21 cellular contexts compared by ENCODE assay signal in genomic region chr7:98483276-98483963, GRCh38.
DNase-seq lines count a peak whose midpoint lies in the region; ATAC-seq, FAIRE-seq and TF ChIP-seq lines count a peak whose summit lies in the region.
"Had no signal": no experiment of that assay in that cellular context is flagged by ENCODE, and none has a peak within 500 bp of the region (broad histone marks: within the 10 kb centered on the region; RNA-seq: fewer than 3 reads in every experiment).

No MANE protein-coding gene starts in this region.

- H3K23ac ChIP-seq in H9 (ENCODE audit: insufficient read length, low read depth, low read length) (no peak overlapping the region), H1 (ENCODE audit: insufficient read length) (no peak overlapping the region)

- no CpG with 5 or more reads among the region's 12 CpGs for WGBS in H9 (ENCODE audit: extremely low coverage, insufficient read length, low lambda C conversion rate)
- 78% methylated on average over 12 of the region's 12 CpGs; no CpG with 5 or more reads in 1 of the 2 experiments for WGBS in H1 (ENCODE audit: extremely low coverage in 1 of 2, insufficient coverage in 1 of 2, insufficient read length in 1 of 2, insufficient replicate concordance in 2 of 2, low coverage in 1 of 2, low lambda C conversion rate in 2 of 2, missing lambda C conversion rate in 1 of 2), 2 experiments
- 67 to 82% (median 76%) methylated on average over 12 of the region's 12 CpGs for WGBS in spleen, 5 donors

- H3K27me3 Mint-ChIP-seq in H9 (ENCODE audit: low read depth) = peaks cover 2% of the 10 kb centered on the region; the same call in 1 of the 2 replicates

- H2BK15ac ChIP-seq in H9 (ENCODE audit: low read depth, low read length) (no peak overlapping the region), H1 (ENCODE audit: low read length) (no peak overlapping the region)

- no peak overlapping the region for H4K5ac ChIP-seq in H9 (ENCODE audit: insufficient read length, low read depth, low read length)
- no peak overlapping the region for H4K5ac ChIP-seq in H1 (ENCODE audit: insufficient read length, low read depth, low read length)

- TF ChIP-seq POLR2A in H1 (IDR thresholded peaks at IDR 0.05; ENCODE audit: control extremely low read depth in 1 of 2, low read depth in 2 of 2, low read length in 2 of 2) (no peak), spleen (IDR thresholded peaks at IDR 0.05) (no peak)

- H2BK12ac ChIP-seq in H9 (ENCODE audit: insufficient read length, low read depth, low read length) (no peak overlapping the region), H1 (ENCODE audit: low read depth, low read length) (no peak overlapping the region)

- H3K36me3 ChIP-seq in OCI-LY1 (ENCODE audit: insufficient read depth, low read length) (no peaks in the 10 kb centered on the region; the same call in 1 of the 2 replicates), H1 (ENCODE audit: control insufficient read depth in 2 of 4, insufficient read depth in 4 of 4, low read length in 3 of 4) (no peaks in the 10 kb centered on the region), spleen (no peaks in the 10 kb centered on the region)

- H4K8ac ChIP-seq in H9 (replicated peaks; ENCODE audit: insufficient read length, low read depth, low read length) (no peak overlapping the region), H1 (ENCODE audit: extremely low read depth, insufficient read depth, low read length) (no peak overlapping the region)

- no peak overlapping the region; a peak in 1 of 5 replicates for H3K4me3 Mint-ChIP-seq in H9
- H3K4me3 Mint-ChIP-seq: B cell; CD4-positive, alpha-beta memory T cell; T-cell had no signal

- H2BK20ac ChIP-seq in H9 (ENCODE audit: low read depth, low read length, poor library complexity, severe bottlenecking) (no peak overlapping the region), H1 (ENCODE audit: low read length) (no peak overlapping the region)

- H3K9me3 Mint-ChIP-seq in H9 = peaks cover 10 to 22% of the 10 kb centered on the region in 2 experiments
- H3K9me3 Mint-ChIP-seq: T-cell had no signal

- H3K27me3 ChIP-seq in H9 (ENCODE audit: insufficient read depth, low read length) (no peaks in the 10 kb centered on the region), OCI-LY1 (ENCODE audit: insufficient read depth, low read length) (no peaks in the 10 kb centered on the region), H1 (replicated peaks in 1 of 4; ENCODE audit: control insufficient read depth in 3 of 4, extremely low read depth in 1 of 4, insufficient read depth in 3 of 4, low read length in 3 of 4) (no peaks in the 10 kb centered on the region), spleen (replicated peaks in 1 of 7) (peaks cover 0 to 11% (median 0%) of the 10 kb centered on the region in 7 donors)

- H3K27ac Mint-ChIP-seq in H9 = no peak overlapping the region
- H3K27ac Mint-ChIP-seq: B cell; CD4-positive, alpha-beta memory T cell; T-cell had no signal

- H3K4me3 ChIP-seq in OCI-LY1 (ENCODE audit: low read depth, low read length, poor library complexity, severe bottlenecking) (no peak overlapping the region), H1 (ENCODE audit: extremely low read depth in 1 of 4, insufficient read depth in 2 of 4, low read depth in 3 of 4, low read length in 4 of 4) (no peak overlapping the region), spleen (no peak overlapping the region), coronary artery (no peak overlapping the region)

- H4K20me1 ChIP-seq in H9 (ENCODE audit: control insufficient read depth, insufficient read depth, insufficient read length) (no peaks in the 10 kb centered on the region), OCI-LY1 (ENCODE audit: insufficient read depth, low read length) (no peaks in the 10 kb centered on the region), H1 (replicated peaks in 1 of 2; ENCODE audit: control insufficient read depth in 1 of 2, insufficient read depth in 2 of 2, low read length in 2 of 2) (peaks cover 0 to 3% of the 10 kb centered on the region in 2 experiments)

- no peaks in the 10 kb centered on the region for H3K79me1 ChIP-seq in H9 (ENCODE audit: insufficient read depth, low read depth, low read length, poor library complexity, severe bottlenecking)
- H3K79me1 ChIP-seq in H1 (ENCODE audit: low read depth, low read length) = no peaks in the 10 kb centered on the region

- H3K4me1 ChIP-seq in H9 (ENCODE audit: insufficient read depth, low read length) (no peaks in the 10 kb centered on the region), OCI-LY1 (ENCODE audit: insufficient read depth, low read length, severe bottlenecking) (no peaks in the 10 kb centered on the region), H1 (replicated peaks in 1 of 4; ENCODE audit: control insufficient read depth in 3 of 4, insufficient read depth in 4 of 4, low read length in 3 of 4) (peaks cover 0 to 3% (median 0%) of the 10 kb centered on the region in 4 experiments; a peak in 1 of 7 replicates), spleen (no peaks in the 10 kb centered on the region)

- no peak overlapping the region for H3K14ac ChIP-seq in H9 (ENCODE audit: insufficient read depth, low read length)
- H3K14ac ChIP-seq in H1 (ENCODE audit: insufficient read length) = no peak overlapping the region

- no peak overlapping the region for H3T11ph ChIP-seq in H9 (ENCODE audit: low read length)

- H4K91ac ChIP-seq in H9 (ENCODE audit: insufficient read length, low read depth, low read length) = no peak overlapping the region
- no peak overlapping the region for H4K91ac ChIP-seq in H1 (replicated peaks; ENCODE audit: insufficient read length, low read length)

- TF ChIP-seq RAD21 in H1 (IDR thresholded peaks at IDR 0.05 in 1 of 2, conservative IDR thresholded peaks at IDR 0.05 in 1 of 2; ENCODE audit: low read depth in 2 of 2, low read length in 2 of 2) = peak; percentile 10 to 46; a peak in 2 of 4 replicates

- H3K23me2 ChIP-seq in H9 (ENCODE audit: insufficient read length, low read depth, low read length, poor library complexity, severe bottlenecking) (no peaks in the 10 kb centered on the region), H1 (ENCODE audit: low read depth, low read length) (peaks cover 2% of the 10 kb centered on the region; the same call in 1 of the 2 replicates)

- no peak overlapping the region for H2BK5ac ChIP-seq in H9 (ENCODE audit: insufficient read length, low read length)
- H2BK5ac ChIP-seq in H1 (ENCODE audit: low read depth, low read length) = no peak overlapping the region

- H3K4me2 ChIP-seq in H9 (ENCODE audit: insufficient read depth, insufficient read length, low read length) = no peak overlapping the region
- no peak overlapping the region for H3K4me2 ChIP-seq in OCI-LY1 (ENCODE audit: low read length)
- H3K4me2 ChIP-seq in H1 (ENCODE audit: insufficient read depth in 1 of 2, low read depth in 2 of 2, low read length in 2 of 2) = no peak overlapping the region
- H3K4me2 ChIP-seq: SK-N-SH had no signal

- POLR2A ChIA-PET in H1 (lab: Charles Lee; ENCODE audit: partially characterized antibody) = no interaction called here

- H3K4me1 Mint-ChIP-seq in H9 = peaks cover 5 to 6% of the 10 kb centered on the region in 2 experiments
- H3K4me1 Mint-ChIP-seq: B cell; CD4-positive, alpha-beta memory T cell; T-cell had no signal

- CTCF ChIA-PET in H1 (lab: Charles Lee; ENCODE audit: partially characterized antibody) = interaction anchor here (0.6 to 1.5 kb wide), 9 partner anchors 11 to 138 kb away, joined by 3 to 4 read pairs (median 3); no protein-coding TSS in a partner anchor

- H2AK5ac ChIP-seq in H9 (ENCODE audit: insufficient read length, low read length) = no peak overlapping the region
- H2AK5ac ChIP-seq in H1 (ENCODE audit: low read depth, low read length) = no peak overlapping the region

- H2AFZ ChIP-seq in H9 (ENCODE audit: low read length) (no peak overlapping the region), OCI-LY1 (ENCODE audit: low read length) (no peak overlapping the region), H1 (ENCODE audit: low read length) (no peak overlapping the region)

- intact Hi-C loops in spleen (cut with DNase I; ENCODE audit: low total_unique reads) = no loop called here

- no peak for ATAC-seq in GM18517 (IDR thresholded peaks at IDR 0.05; ENCODE audit: unreplicated experiment)
- ATAC-seq: Panc1, T-cell had no signal

- no peak overlapping the region for H2BK120ac ChIP-seq in H9 (ENCODE audit: low read depth, low read length, poor library complexity, severe bottlenecking)
- H2BK120ac ChIP-seq in H1 (replicated peaks; ENCODE audit: low read depth, low read length) = no peak overlapping the region

- TF ChIP-seq CTCF in H9 (conservative IDR thresholded peaks at IDR 0.05) (peak; percentile 51), OCI-LY1 (IDR thresholded peaks at IDR 0.05; ENCODE audit: low read length) (peak; percentile 23; the same call in 1 of the 2 replicates), H1 (IDR thresholded peaks at IDR 0.05; ENCODE audit: control extremely low read depth in 1 of 3, insufficient read depth in 1 of 3, low read depth in 1 of 3, low read length in 3 of 3) (peak; percentile 51 to 69 (median 62)), spleen (IDR thresholded peaks at IDR 0.05 in 8 of 11, conservative IDR thresholded peaks at IDR 0.05 in 3 of 11) (no peak), coronary artery (IDR thresholded peaks at IDR 0.05) (no peak)

- H3K27ac ChIP-seq in H9 (ENCODE audit: insufficient read length, low read depth, low read length) (no peak overlapping the region), OCI-LY1 (ENCODE audit: low read depth, low read length, poor library complexity, severe bottlenecking) (no peak overlapping the region), H1 (ENCODE audit: low read depth, low read length) (no peak overlapping the region), spleen (no peak overlapping the region), coronary artery (no peak overlapping the region)

- no peak for TF ChIP-seq EP300 in H1 (IDR thresholded peaks at IDR 0.05; ENCODE audit: borderline replicate concordance in 1 of 2, low read depth in 2 of 2, low read length in 2 of 2)

- H3K56ac ChIP-seq in H9 (ENCODE audit: insufficient read length, low read depth, low read length) (no peak overlapping the region), H1 (replicated peaks; ENCODE audit: insufficient read length, low read depth, low read length) (no peak overlapping the region)

- FAIRE-seq in H1 (lab: Jason Lieb, UNC) = peak; percentile 74
- FAIRE-seq: H54 had no signal

- H3K9me3 ChIP-seq in H9 (ENCODE audit: control insufficient read depth, low read depth, low read length) = no peaks in the 10 kb centered on the region
- peaks cover 3% of the 10 kb centered on the region; the same call in 1 of the 2 replicates for H3K9me3 ChIP-seq in OCI-LY1 (ENCODE audit: low read length)
- H3K9me3 ChIP-seq in H1 (ENCODE audit: insufficient read depth in 2 of 2, low read depth in 1 of 2, low read length in 1 of 2) = peaks cover 10% of the 10 kb centered on the region in 2 experiments
- peaks cover 0 to 12% (median 0%) of the 10 kb centered on the region in 8 donors for H3K9me3 ChIP-seq in spleen
- H3K9me3 ChIP-seq: SK-N-SH had no signal

- no peaks in the 10 kb centered on the region for H3K9me2 ChIP-seq in OCI-LY1 (ENCODE audit: low read depth, low read length)
- H3K9me2 ChIP-seq: SK-N-SH had no signal

- H3K36me3 Mint-ChIP-seq in H9 (ENCODE audit: insufficient read depth in 1 of 3, low read depth in 3 of 3) = peaks cover 0 to 11% (median 4%) of the 10 kb centered on the region in 3 experiments; a peak in 4 of 7 replicates
- H3K36me3 Mint-ChIP-seq: CD4-positive, alpha-beta memory T cell; T-cell had no signal

- DNase-seq in H9 (peak; percentile 47), H1 (ENCODE audit: low read depth in 1 of 2, low spot score in 2 of 2) (no peak), spleen (peak; percentile 20), AG20443 (ENCODE audit: low spot score) (no peak), coronary artery (ENCODE audit: low spot score) (no peak)
- DNase-seq: ACHN; Calu3; CD4-positive, alpha-beta memory T cell; Kasumi-1; MM.1S; NCI-H1417; NCI-H187 treated with DMSO at 0.1 percent for 48 hours; NK-92 treated with Interleukin-12 subunit alpha and Interleukin-12 subunit beta, amount 100 ng/mL, for 24 hours; Right ventricle myocardium superior; SK-N-SH; T-cell had no signal

- no peak overlapping the region for H3K9ac ChIP-seq in H9 (ENCODE audit: extremely low read depth, insufficient read length, low read length)
- no peak overlapping the region for H3K9ac ChIP-seq in OCI-LY1 (ENCODE audit: low read length)
- H3K9ac ChIP-seq in H1 (replicated peaks in 1 of 4; ENCODE audit: extremely low read depth in 1 of 4, low read depth in 3 of 4, low read length in 3 of 4) = no peak overlapping the region
- H3K9ac ChIP-seq: SK-N-SH had no signal

- H3K79me2 ChIP-seq in H9 (ENCODE audit: insufficient read depth, low read length) (no peaks in the 10 kb centered on the region), OCI-LY1 (ENCODE audit: insufficient read depth, low read length) (no peaks in the 10 kb centered on the region), H1 (ENCODE audit: control insufficient read depth in 1 of 2, insufficient read depth in 2 of 2, low read length in 2 of 2) (no peaks in the 10 kb centered on the region)

- no peak overlapping the region for H3K4ac ChIP-seq in H9 (ENCODE audit: low read depth, low read length)
- no peak overlapping the region for H3K4ac ChIP-seq in H1 (replicated peaks; ENCODE audit: insufficient read length, low read depth, low read length)

- H3K18ac ChIP-seq in H9 (ENCODE audit: insufficient read length, low read depth, low read length) = no peak overlapping the region
- H3K18ac ChIP-seq in H1 (ENCODE audit: extremely low read depth, low read length) = no peak overlapping the region

- H3F3A ChIP-seq in OCI-LY1 (ENCODE audit: insufficient read depth, low read length) = no peaks in the 10 kb centered on the region

Comparison
In these comparisons a context has a peak if more than half of its experiments do, and no peak if none do; other contexts are left out.
1. DNase-seq: peak in H9 (single experiment) and spleen (single experiment); none in H1 (0 of 2), AG20443 (single experiment) and coronary artery (single experiment).
2. CTCF ChIP-seq: peak in H9 (single experiment), OCI-LY1 (single experiment) and H1 (3 of 3); none in spleen (0 of 11) and coronary artery (single experiment).